Comparison of ENCODE assay signal across 8 cellular contexts in genomic region chr5:42991477-42992034, GRCh38. TPM values are rescaled to one million over a fixed set of nuclear protein-coding genes. Genes with fewer than 3 reads are reported as not detected.
DNase-seq lines count a peak whose midpoint lies in the region; ATAC-seq and TF ChIP-seq lines count a peak whose summit lies in the region.

No MANE protein-coding gene starts in this region.

- H3K4me3 ChIP-seq in gastroesophageal sphincter: peak overlapping the region; percentile 27 to 56

- TF ChIP-seq POLR2A in gastroesophageal sphincter (IDR thresholded peaks at IDR 0.05): no peak

- peaks cover 39% of the 10 kb centered on the region for H3K4me1 Mint-ChIP-seq in activated naive CD4-positive, alpha-beta T cell treated with anti-CD3 and anti-CD28 coated beads for 36 hours (ENCODE audit: low read depth)
- H3K4me1 Mint-ChIP-seq in T-helper 2 cell treated with Interferon-gamma antibody and Interleukin-4, amounts not matched to agents 5 μg/mL and 100 μg/mL, for 36 hours (ENCODE audit: low read depth): peaks cover 35% of the 10 kb centered on the region

- ATAC-seq in HG02870 (IDR thresholded peaks at IDR 0.05; ENCODE audit: unreplicated experiment) (peak; percentile 29), gastroesophageal sphincter (no peak)
- ATAC-seq in stimulated activated naive CD8-positive, alpha-beta T cell treated with anti-CD3 and anti-CD28 coated beads, Interleukin-15, Interleukin-2, amounts not matched to agents 100 U/mL and 50 U/mL, for 24 hours: peak; percentile 9

- peak overlapping the region; percentile 99 for H3K4me3 Mint-ChIP-seq in activated naive CD4-positive, alpha-beta T cell treated with anti-CD3 and anti-CD28 coated beads for 36 hours
- H3K4me3 Mint-ChIP-seq in T-helper 2 cell treated with Interferon-gamma antibody and Interleukin-4, amounts not matched to agents 5 μg/mL and 100 μg/mL, for 36 hours: peak overlapping the region; percentile 95

- H3K27me3 ChIP-seq in gastroesophageal sphincter: peaks cover 84% of the 10 kb centered on the region

- no peaks in the 10 kb centered on the region for H3K27me3 Mint-ChIP-seq in activated naive CD4-positive, alpha-beta T cell treated with anti-CD3 and anti-CD28 coated beads for 36 hours (ENCODE audit: low read depth)
- no peaks in the 10 kb centered on the region for H3K27me3 Mint-ChIP-seq in T-helper 2 cell treated with Interferon-gamma antibody and Interleukin-4, amounts not matched to agents 5 μg/mL and 100 μg/mL, for 36 hours (ENCODE audit: low read depth)

- no peak for DNase-seq in activated naive CD4-positive, alpha-beta T cell treated with anti-CD3 and anti-CD28 coated beads for 36 hours
- DNase-seq in activated naive CD4-positive, alpha-beta T cell (lab: John Stamatoyannopoulos, UW): no peak
- DNase-seq in T-helper 2 cell treated with Interferon-gamma antibody and Interleukin-4, amounts not matched to agents 5 μg/mL and 100 μg/mL, for 36 hours (ENCODE audit: low spot score): no peak
- no peak for DNase-seq in stimulated activated naive CD8-positive, alpha-beta T cell treated with anti-CD3 and anti-CD28 coated beads, Interleukin-15, Interleukin-2, amounts not matched to agents 100 U/mL and 50 U/mL, for 24 hours
- DNase-seq in iPS-NIHi11 (ENCODE audit: low spot score) (no peak), UCSD-AML1 (lab: John Stamatoyannopoulos, UW; ENCODE audit: unreplicated experiment) (no peak)

- TF ChIP-seq CTCF in gastroesophageal sphincter (IDR thresholded peaks at IDR 0.05): no peak

- H3K9me3 ChIP-seq in gastroesophageal sphincter: peaks cover 0 to 22% (median 0%) of the 10 kb centered on the region in 3 donors

- H3K9me3 Mint-ChIP-seq in activated naive CD4-positive, alpha-beta T cell treated with anti-CD3 and anti-CD28 coated beads for 36 hours: peaks cover 5% of the 10 kb centered on the region
- peaks cover 8% of the 10 kb centered on the region for H3K9me3 Mint-ChIP-seq in T-helper 2 cell treated with Interferon-gamma antibody and Interleukin-4, amounts not matched to agents 5 μg/mL and 100 μg/mL, for 36 hours

- H3K36me3 ChIP-seq in gastroesophageal sphincter: no peaks in the 10 kb centered on the region

- intact Hi-C loops in activated naive CD4-positive, alpha-beta T cell treated with anti-CD3 and anti-CD28 coated beads for 36 hours (cut with micrococcal nuclease): loop anchor here (1.0 to 5.0 kb wide), 5 partner anchors 114 to 1121 kb away; partner anchors contain the start of genes NNT and OXCT1

- no peak for TF ChIP-seq EP300 in gastroesophageal sphincter (IDR thresholded peaks at IDR 0.05)

- peak overlapping the region; percentile 100 for H3K27ac Mint-ChIP-seq in activated naive CD4-positive, alpha-beta T cell treated with anti-CD3 and anti-CD28 coated beads for 36 hours
- H3K27ac Mint-ChIP-seq in T-helper 2 cell treated with Interferon-gamma antibody and Interleukin-4, amounts not matched to agents 5 μg/mL and 100 μg/mL, for 36 hours: peak overlapping the region; percentile 98

- CTCF ChIA-PET in activated naive CD4-positive, alpha-beta T cell treated with anti-CD3 and anti-CD28 coated beads for 36 hours (lab: Charles Lee): interaction anchor here (1.1 to 10.4 kb wide), 7 partner anchors 16 to 114 kb away, joined by 3 to 144 read pairs (median 15); no protein-coding TSS in a partner anchor

- H3K4me1 ChIP-seq in gastroesophageal sphincter: peaks cover 0 to 15% (median 0%) of the 10 kb centered on the region in 3 donors

- WGBS in gastroesophageal sphincter (ENCODE audit: low coverage in 1 of 2), 2 donors: 17 to 29% methylated on average over 17 to 24 of the region's 29 CpGs

- peaks cover 10% of the 10 kb centered on the region for H3K36me3 Mint-ChIP-seq in activated naive CD4-positive, alpha-beta T cell treated with anti-CD3 and anti-CD28 coated beads for 36 hours (ENCODE audit: low read depth)
- H3K36me3 Mint-ChIP-seq in T-helper 2 cell treated with Interferon-gamma antibody and Interleukin-4, amounts not matched to agents 5 μg/mL and 100 μg/mL, for 36 hours (ENCODE audit: low read depth): peaks cover 29% of the 10 kb centered on the region

- H3K27ac ChIP-seq in gastroesophageal sphincter: peak overlapping the region in 3 of 4 donors; percentile 83 to 88 (median 84)

RNA-seq across cellular contexts. Expression of gene ANXA2R, which starts 48.6 kb away (rescaled TPM):
- total RNA-seq in activated naive CD4-positive, alpha-beta T cell treated with anti-CD3 and anti-CD28 coated beads for 36 hours: 1 to 10 TPM; 6.0 to 6.5 TPM
- 1 to 10 TPM; 1.2 to 5.1 (median 2.1) TPM for total RNA-seq in gastroesophageal sphincter
